In genomic region chr12:12720052-12720451, GRCh38 we compare ENCODE assay signal across 8 cellular contexts. TPM values are rescaled to one million over a fixed set of nuclear protein-coding genes. Genes with fewer than 3 reads are reported as not detected.
DNase-seq lines count a peak whose midpoint lies in the region; ATAC-seq and TF ChIP-seq lines count a peak whose summit lies in the region.

No MANE protein-coding gene starts in this region.

- no peaks in the 10 kb centered on the region for H3K9me3 ChIP-seq in neural progenitor cell (ENCODE audit: low read depth)

- H2AFZ ChIP-seq in neural progenitor cell (replicated peaks): no peak overlapping the region

- peaks cover 72% of the 10 kb centered on the region for H3K79me2 ChIP-seq in neural progenitor cell (ENCODE audit: low read depth)

- DNase-seq in Calu3 (no peak), NB4 (ENCODE audit: low read depth) (no peak), chondrocyte (ENCODE audit: low spot score) (no peak), neural progenitor cell (ENCODE audit: low spot score) (no peak), GM10266 (ENCODE audit: extremely low spot score) (no peak), HuH-7.5 (ENCODE audit: low spot score) (no peak), endothelial cell (ENCODE audit: low spot score) (no peak)
- no peak for DNase-seq in stimulated activated naive B cell treated with anti-CD40 and anti-IgM and Interleukin-4, amounts not matched to agents 10 μg/mL and 1 μg/mL and 100 μg/mL, for 72 hours

- H3K4me3 Mint-ChIP-seq in Calu3 (ENCODE audit: low read depth, unreplicated experiment) (peak overlapping the region; percentile 94), chondrocyte (ENCODE audit: unreplicated experiment) (peak overlapping the region; percentile 99), neural progenitor cell (peak overlapping the region; percentile 73), endothelial cell (ENCODE audit: unreplicated experiment) (no peak overlapping the region)
- H3K4me3 Mint-ChIP-seq in stimulated activated naive B cell treated with anti-CD40 and anti-IgM and Interleukin-4, amounts not matched to agents 10 μg/mL and 1 μg/mL and 100 μg/mL, for 72 hours: peak overlapping the region in 1 of 2 donors; percentile 6

- H3K4me2 ChIP-seq in neural progenitor cell: peak overlapping the region; percentile 94

- TF ChIP-seq POLR2A in NB4 (IDR thresholded peaks at IDR 0.05; ENCODE audit: extremely low read depth, insufficient read length): no peak

- H3K4me3 ChIP-seq in NB4 (ENCODE audit: low read depth, low read length): peak overlapping the region; percentile 96
- peak overlapping the region; percentile 98 for H3K4me3 ChIP-seq in neural progenitor cell

- H3K4me1 ChIP-seq in neural progenitor cell: peaks cover 51% of the 10 kb centered on the region

- no peak for TF ChIP-seq CTCF in Calu3 (IDR thresholded peaks at IDR 0.05; ENCODE audit: unreplicated experiment)
- TF ChIP-seq CTCF in NB4 (IDR thresholded peaks at IDR 0.05; ENCODE audit: low read depth, low read length): no peak
- no peak for TF ChIP-seq CTCF in chondrocyte (IDR thresholded peaks at IDR 0.05)
- TF ChIP-seq CTCF in neural progenitor cell (IDR thresholded peaks at IDR 0.05): no peak
- TF ChIP-seq CTCF in GM10266 (IDR thresholded peaks at IDR 0.05; ENCODE audit: control insufficient read depth, insufficient read depth, low read depth, missing control alignments): no peak
- no peak for TF ChIP-seq CTCF in endothelial cell (IDR thresholded peaks at IDR 0.05; ENCODE audit: unreplicated experiment)

- no peak overlapping the region for H3K9ac ChIP-seq in neural progenitor cell

- H3K9me3 Mint-ChIP-seq in Calu3 (ENCODE audit: low read depth, unreplicated experiment): no peaks in the 10 kb centered on the region
- H3K9me3 Mint-ChIP-seq in chondrocyte (ENCODE audit: low read depth): no peaks in the 10 kb centered on the region
- no peaks in the 10 kb centered on the region for H3K9me3 Mint-ChIP-seq in neural progenitor cell
- H3K9me3 Mint-ChIP-seq in endothelial cell (ENCODE audit: unreplicated experiment): no peaks in the 10 kb centered on the region
- no peaks in the 10 kb centered on the region for H3K9me3 Mint-ChIP-seq in stimulated activated naive B cell treated with anti-CD40 and anti-IgM and Interleukin-4, amounts not matched to agents 10 μg/mL and 1 μg/mL and 100 μg/mL, for 72 hours

- H3K27ac ChIP-seq in neural progenitor cell: no peak overlapping the region

- H3K36me3 Mint-ChIP-seq in Calu3 (ENCODE audit: insufficient read depth, unreplicated experiment): peaks cover 94% of the 10 kb centered on the region
- H3K36me3 Mint-ChIP-seq in chondrocyte (ENCODE audit: low read depth): peaks cover 22% of the 10 kb centered on the region
- peaks cover 28% of the 10 kb centered on the region for H3K36me3 Mint-ChIP-seq in neural progenitor cell
- peaks cover 35% of the 10 kb centered on the region for H3K36me3 Mint-ChIP-seq in endothelial cell (ENCODE audit: low read depth, unreplicated experiment)
- H3K36me3 Mint-ChIP-seq in stimulated activated naive B cell treated with anti-CD40 and anti-IgM and Interleukin-4, amounts not matched to agents 10 μg/mL and 1 μg/mL and 100 μg/mL, for 72 hours: peaks cover 33 to 35% of the 10 kb centered on the region in 2 donors

- peaks cover 80% of the 10 kb centered on the region for H3F3A ChIP-seq in neural progenitor cell (ENCODE audit: low read depth)

- no TSS peak for BruUV-seq in Calu3 (replicated peaks; lab: Mats Ljungman, UMichigan)

- peaks cover 31% of the 10 kb centered on the region for H3K36me3 ChIP-seq in neural progenitor cell

- CTCF ChIA-PET in Calu3 (lab: Charles Lee): interaction anchor here (1.6 kb wide), 1 partner anchor 17 kb away, joined by 5 read pairs; no protein-coding TSS in a partner anchor

- ATAC-seq in stimulated activated naive B cell treated with anti-CD40 and anti-IgM and Interleukin-4, amounts not matched to agents 10 μg/mL and 1 μg/mL and 100 μg/mL, for 72 hours (replicated peaks): no peak

- peaks cover 48% of the 10 kb centered on the region for H4K20me1 ChIP-seq in neural progenitor cell (ENCODE audit: low read depth)

- H3K27me3 ChIP-seq in neural progenitor cell: no peaks in the 10 kb centered on the region

- intact Hi-C loops in Calu3 (cut with micrococcal nuclease; ENCODE audit: unreplicated experiment): loop anchor here (5.0 to 10.0 kb wide), 2 partner anchors 177 to 255 kb away; no protein-coding TSS in a partner anchor

- peak overlapping the region; percentile 97 for H3K27ac Mint-ChIP-seq in Calu3 (ENCODE audit: unreplicated experiment)
- peak overlapping the region; percentile 99 for H3K27ac Mint-ChIP-seq in chondrocyte (ENCODE audit: unreplicated experiment)
- no peak overlapping the region for H3K27ac Mint-ChIP-seq in neural progenitor cell
- H3K27ac Mint-ChIP-seq in endothelial cell (ENCODE audit: unreplicated experiment): no peak overlapping the region
- H3K27ac Mint-ChIP-seq in stimulated activated naive B cell treated with anti-CD40 and anti-IgM and Interleukin-4, amounts not matched to agents 10 μg/mL and 1 μg/mL and 100 μg/mL, for 72 hours: no peak overlapping the region

- H3K4me1 Mint-ChIP-seq in Calu3 (ENCODE audit: low read depth, unreplicated experiment) (peaks cover 22% of the 10 kb centered on the region), chondrocyte (ENCODE audit: low read depth) (peaks cover 62% of the 10 kb centered on the region), neural progenitor cell (peaks cover 60% of the 10 kb centered on the region), endothelial cell (ENCODE audit: unreplicated experiment) (peaks cover 43% of the 10 kb centered on the region)
- H3K4me1 Mint-ChIP-seq in stimulated activated naive B cell treated with anti-CD40 and anti-IgM and Interleukin-4, amounts not matched to agents 10 μg/mL and 1 μg/mL and 100 μg/mL, for 72 hours: peaks cover 22 to 38% of the 10 kb centered on the region in 2 donors

- H3K27me3 Mint-ChIP-seq in Calu3 (ENCODE audit: unreplicated experiment): no peaks in the 10 kb centered on the region
- H3K27me3 Mint-ChIP-seq in chondrocyte (ENCODE audit: low read depth): no peaks in the 10 kb centered on the region
- peaks cover 4% of the 10 kb centered on the region for H3K27me3 Mint-ChIP-seq in neural progenitor cell (ENCODE audit: insufficient read depth, low read depth)
- peaks cover 13% of the 10 kb centered on the region for H3K27me3 Mint-ChIP-seq in endothelial cell (ENCODE audit: unreplicated experiment)
- H3K27me3 Mint-ChIP-seq in stimulated activated naive B cell treated with anti-CD40 and anti-IgM and Interleukin-4, amounts not matched to agents 10 μg/mL and 1 μg/mL and 100 μg/mL, for 72 hours: no peaks in the 10 kb centered on the region

RNA-seq across cellular contexts. Expression of gene CDKN1B, which starts 2.9 kb away (rescaled TPM):
- 37.7 and 41.0 TPM in 2 replicates for total RNA-seq in Calu3 (2022)
- total RNA-seq in chondrocyte: 32.1 to 37.9 TPM (median 35.9 TPM) in 3 replicates
- total RNA-seq in neural progenitor cell (ENCODE audit: low replicate concordance): 75.5 and 84.2 TPM in 2 replicates
- total RNA-seq in endothelial cell (ENCODE audit: unreplicated experiment): 34.6 TPM

RNA-seq across cellular contexts. Expression of gene GPR19, which starts 24.1 kb away (rescaled TPM):
- total RNA-seq in Calu3 (2022) (5.4 and 6.0 TPM in 2 replicates), chondrocyte (0.60 TPM in 1 of 3 replicates, not detected in the others), neural progenitor cell (ENCODE audit: low replicate concordance) (53.9 and 57.4 TPM in 2 replicates), endothelial cell (ENCODE audit: unreplicated experiment) (4.0 TPM)

Comparison
In these comparisons a context has a peak if more than half of its experiments do, and no peak if none do; other contexts are left out.
1. H3K27ac Mint-ChIP-seq: peak in Calu3 (single experiment) and chondrocyte (single experiment); none in neural progenitor cell (single experiment), endothelial cell (single experiment) and stimulated activated naive B cell treated with anti-CD40 and anti-IgM and Interleukin-4, amounts not matched to agents 10 μg/mL and 1 μg/mL and 100 μg/mL, for 72 hours (single experiment).